8 cellular contexts compared by ENCODE assay signal in genomic region chr1:74731399-74732052, GRCh38. TPM values are rescaled to one million over a fixed set of nuclear protein-coding genes. Genes with fewer than 3 reads are reported as not detected.
DNase-seq lines count a peak whose midpoint lies in the region; ATAC-seq and TF ChIP-seq lines count a peak whose summit lies in the region.

No MANE protein-coding gene starts in this region.

- H3K27ac ChIP-seq in mammary epithelial cell (ENCODE audit: insufficient read depth, low read depth, low read length) (no peak overlapping the region), parathyroid adenoma (no peak overlapping the region)

- H3K36me3 ChIP-seq in mammary epithelial cell (ENCODE audit: insufficient read depth, low read length) (no peaks in the 10 kb centered on the region), parathyroid adenoma (ENCODE audit: control insufficient read depth, insufficient read depth, low read length) (no peaks in the 10 kb centered on the region)

- dilution Hi-C loops in mammary epithelial cell (cut with HindIII; ENCODE audit: low sequenced_read_pairs) = no loop called here

- H3K79me2 ChIP-seq in mammary epithelial cell (ENCODE audit: insufficient read depth, low read length) (peaks cover 49% of the 10 kb centered on the region), parathyroid adenoma (no peaks in the 10 kb centered on the region)

- H3K9ac ChIP-seq in mammary epithelial cell (ENCODE audit: insufficient read depth, low read length) (no peak overlapping the region), parathyroid adenoma (no peak overlapping the region)

- DNase-seq in activated naive CD4-positive, alpha-beta T cell treated with anti-CD3 and anti-CD28 coated beads, Interleukin-2, amount 10 ng/mL, durations not matched to agents 7 days and 5 days = no peak
- DNase-seq in activated naive CD4-positive, alpha-beta T cell treated with Interleukin-2 at 50 U/mL for 16 hours = no peak
- no peak for DNase-seq in mammary epithelial cell
- DNase-seq in NCI-H1092 treated with DMSO at 0.1 percent for 48 hours (lab: John Stamatoyannopoulos, UW) = no peak
- DNase-seq in NCI-H226 = no peak
- no peak for DNase-seq in iPS-NIHi11 (ENCODE audit: low spot score)

- CTCF ChIA-PET in activated naive CD4-positive, alpha-beta T cell treated with anti-CD3 and anti-CD28 coated beads, Interleukin-2, amount 10 ng/mL, durations not matched to agents 7 days and 5 days (lab: Charles Lee) = interaction anchor here (3.3 kb wide), 1 partner anchor 42 kb away, joined by 16 read pairs; no protein-coding TSS in a partner anchor
- CTCF ChIA-PET in mammary epithelial cell (lab: Charles Lee; ENCODE audit: low non-redundant PET) = no interaction called here

- peak overlapping the region; percentile 30 for H3K4me3 Mint-ChIP-seq in activated naive CD4-positive, alpha-beta T cell treated with anti-CD3 and anti-CD28 coated beads, Interleukin-2, amount 10 ng/mL, durations not matched to agents 7 days and 5 days

- TF ChIP-seq CTCF in mammary epithelial cell (conservative IDR thresholded peaks at IDR 0.05 in 1 of 2, IDR thresholded peaks at IDR 0.05 in 1 of 2; ENCODE audit: extremely low read depth in 1 of 2, insufficient read depth in 1 of 2, low read depth in 1 of 2, low read length in 2 of 2) (no peak), parathyroid adenoma (IDR thresholded peaks at IDR 0.05) (no peak)

- no peak overlapping the region for H3K27ac Mint-ChIP-seq in activated naive CD4-positive, alpha-beta T cell treated with anti-CD3 and anti-CD28 coated beads, Interleukin-2, amount 10 ng/mL, durations not matched to agents 7 days and 5 days

- H3K4me2 ChIP-seq in mammary epithelial cell (ENCODE audit: insufficient read depth, low read depth, low read length) = peak overlapping the region; percentile 57
- H3K4me2 ChIP-seq in parathyroid adenoma (ENCODE audit: low read length) = peak overlapping the region; percentile 6

- in situ Hi-C loops in mammary epithelial cell (cut with MboI; ENCODE audit: low sequenced_read_pairs in 2 of 2) = no loop called here

- H4K20me1 ChIP-seq in mammary epithelial cell (ENCODE audit: insufficient read depth, low read length) = no peaks in the 10 kb centered on the region

- no peaks in the 10 kb centered on the region for H3K27me3 Mint-ChIP-seq in activated naive CD4-positive, alpha-beta T cell treated with anti-CD3 and anti-CD28 coated beads, Interleukin-2, amount 10 ng/mL, durations not matched to agents 7 days and 5 days

- H3K27me3 ChIP-seq in mammary epithelial cell (ENCODE audit: insufficient read depth, low read length) = no peaks in the 10 kb centered on the region
- H3K27me3 ChIP-seq in parathyroid adenoma (ENCODE audit: control insufficient read depth, insufficient read depth, low read length) = no peaks in the 10 kb centered on the region

- BruUV-seq in mammary epithelial cell (replicated peaks; lab: Mats Ljungman, UMichigan) = no TSS peak

- peaks cover 32% of the 10 kb centered on the region for H3K4me1 Mint-ChIP-seq in activated naive CD4-positive, alpha-beta T cell treated with anti-CD3 and anti-CD28 coated beads, Interleukin-2, amount 10 ng/mL, durations not matched to agents 7 days and 5 days

- H2AFZ ChIP-seq in mammary epithelial cell (ENCODE audit: low read depth, low read length) (no peak overlapping the region), parathyroid adenoma (no peak overlapping the region)

- H3K36me3 Mint-ChIP-seq in activated naive CD4-positive, alpha-beta T cell treated with anti-CD3 and anti-CD28 coated beads, Interleukin-2, amount 10 ng/mL, durations not matched to agents 7 days and 5 days = peaks cover 7% of the 10 kb centered on the region

- ATAC-seq in HG03469 (IDR thresholded peaks at IDR 0.05; ENCODE audit: unreplicated experiment) = peak; percentile 20

- WGBS in mammary epithelial cell (ENCODE audit: low coverage, missing lambda C conversion rate) = 88% methylated on average over 11 of the region's 11 CpGs

- peaks cover 29% of the 10 kb centered on the region for H3K4me1 ChIP-seq in mammary epithelial cell (ENCODE audit: insufficient read depth, low read length)
- no peaks in the 10 kb centered on the region for H3K4me1 ChIP-seq in parathyroid adenoma

- intact Hi-C loops in mammary epithelial cell (cut with micrococcal nuclease) = loop anchor here (2.0 kb wide), 1 partner anchor 41 kb away; no protein-coding TSS in a partner anchor

- H3K9me3 Mint-ChIP-seq in activated naive CD4-positive, alpha-beta T cell treated with anti-CD3 and anti-CD28 coated beads, Interleukin-2, amount 10 ng/mL, durations not matched to agents 7 days and 5 days = peaks cover 7% of the 10 kb centered on the region

- H3K4me3 ChIP-seq in mammary epithelial cell (replicated peaks in 1 of 3; ENCODE audit: insufficient read depth in 1 of 3, low read depth in 2 of 3, low read length in 3 of 3) (no peak overlapping the region), parathyroid adenoma (ENCODE audit: low read depth, low read length) (no peak overlapping the region)

- no peaks in the 10 kb centered on the region for H3K9me3 ChIP-seq in mammary epithelial cell (replicated peaks; ENCODE audit: insufficient read depth, low read length)
- H3K9me3 ChIP-seq in parathyroid adenoma (ENCODE audit: control insufficient read depth, low read length) = no peaks in the 10 kb centered on the region

RNA-seq across cellular contexts. Expression of gene CRYZ, which starts 1.3 kb away (rescaled TPM):
- total RNA-seq in mammary epithelial cell = 10 to 100 TPM; 22.5 to 57.0 TPM
- 21.1 TPM for polyA plus RNA-seq in mammary epithelial cell
- 19.8 TPM for polyA minus RNA-seq in mammary epithelial cell

RNA-seq across cellular contexts. Expression of gene TYW3, which starts 1.4 kb away (rescaled TPM):
- 10 to 100 TPM; 14.0 to 23.2 TPM for total RNA-seq in mammary epithelial cell
- polyA plus RNA-seq in mammary epithelial cell = 13.2 TPM
- polyA minus RNA-seq in mammary epithelial cell = 18.5 TPM

RNA-seq across cellular contexts. Expression of gene ERICH3, which starts 57.9 kb away (rescaled TPM):
- total RNA-seq in mammary epithelial cell = not detected
- polyA plus RNA-seq in mammary epithelial cell = not detected
- not detected for polyA minus RNA-seq in mammary epithelial cell
